In the genomic region with DNA sequence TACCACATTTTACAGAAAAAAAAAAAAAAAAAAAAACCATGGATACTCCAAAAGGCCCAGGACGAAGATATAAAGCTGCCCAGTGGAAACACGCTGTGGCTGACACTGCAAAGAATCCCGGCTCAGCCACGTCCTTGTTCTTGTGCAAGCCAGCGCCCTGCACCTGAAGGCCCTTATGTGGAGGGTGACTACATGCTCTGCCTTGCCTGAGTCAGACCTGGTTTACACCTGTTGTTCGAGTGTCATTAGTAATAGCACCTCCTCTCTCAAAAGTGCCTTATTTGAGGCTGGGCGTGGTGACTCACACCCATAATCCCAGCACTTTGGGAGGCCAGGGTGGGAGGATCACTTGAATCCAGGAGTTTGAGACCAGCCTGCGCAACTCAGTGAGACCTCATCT, we compare ENCODE assay signal across 1 cellular context.
TF ChIP-seq lines count a peak whose summit lies in the region.

No MANE protein-coding gene starts in this region.

TF ChIP-seq in GM23338, 12 proteins besides CTCF, POLR2A, EP300 and RAD21 (continued from another document):
- TF ChIP-seq ETS1 (IDR thresholded peaks at IDR 0.05) (no peak), REST (IDR thresholded peaks at IDR 0.05; ENCODE audit: unreplicated experiment) (no peak)
